13 cellular contexts compared by ENCODE assay signal in genomic region chr12:96495841-96496545, GRCh38. TPM values are rescaled to one million over a fixed set of nuclear protein-coding genes. Genes with fewer than 3 reads are reported as not detected.
DNase-seq lines count a peak whose midpoint lies in the region; ATAC-seq, FAIRE-seq and TF ChIP-seq lines count a peak whose summit lies in the region.
"Had no signal": no experiment of that assay in that cellular context is flagged by ENCODE, and none has a peak within 500 bp of the region (broad histone marks: within the 10 kb centered on the region; RNA-seq: fewer than 3 reads in every experiment).

No MANE protein-coding gene starts in this region.

- no peak overlapping the region for H3K4me3 Mint-ChIP-seq in activated T-helper 1 cell treated with anti-CD3 and anti-CD28 coated beads, Interleukin-12 subunit alpha, Interleukin-12 subunit beta, Interleukin-2, Interleukin-4 antibody, amounts not matched to agents 30 ng/mL and 10 ng/mL and 1 ng/mL, durations not matched to agents 14 hours and 24 hours and 36 hours
- H3K4me3 Mint-ChIP-seq in chondrocyte (ENCODE audit: unreplicated experiment): no peak overlapping the region
- H3K4me3 Mint-ChIP-seq: activated T-cell treated with anti-CD3 and anti-CD28 coated beads, Interleukin-2, amount 50 U/mL, for 72 hours; mesothelial cell of epicardium had no signal

- intact Hi-C loops in activated T-helper 1 cell treated with anti-CD3 and anti-CD28 coated beads, Interleukin-12 subunit alpha, Interleukin-12 subunit beta, Interleukin-2, Interleukin-4 antibody, amounts not matched to agents 30 ng/mL and 10 ng/mL and 1 ng/mL, durations not matched to agents 14 hours and 24 hours and 36 hours (cut with micrococcal nuclease): no loop called here

- H3K36me3 Mint-ChIP-seq in activated T-helper 1 cell treated with anti-CD3 and anti-CD28 coated beads, Interleukin-12 subunit alpha, Interleukin-12 subunit beta, Interleukin-2, Interleukin-4 antibody, amounts not matched to agents 30 ng/mL and 10 ng/mL and 1 ng/mL, durations not matched to agents 14 hours and 24 hours and 36 hours (ENCODE audit: low read depth): peaks cover 6% of the 10 kb centered on the region
- H3K36me3 Mint-ChIP-seq in chondrocyte (ENCODE audit: low read depth): no peaks in the 10 kb centered on the region
- H3K36me3 Mint-ChIP-seq: mesothelial cell of epicardium had no signal

- H3K4me1 Mint-ChIP-seq in activated T-helper 1 cell treated with anti-CD3 and anti-CD28 coated beads, Interleukin-12 subunit alpha, Interleukin-12 subunit beta, Interleukin-2, Interleukin-4 antibody, amounts not matched to agents 30 ng/mL and 10 ng/mL and 1 ng/mL, durations not matched to agents 14 hours and 24 hours and 36 hours (ENCODE audit: low read depth): peaks cover 32% of the 10 kb centered on the region
- H3K4me1 Mint-ChIP-seq in chondrocyte (ENCODE audit: low read depth): peaks cover 6% of the 10 kb centered on the region

- peak; percentile 59 for ATAC-seq in GM18511 (IDR thresholded peaks at IDR 0.05; ENCODE audit: unreplicated experiment)
- ATAC-seq in GM21390 (IDR thresholded peaks at IDR 0.05; ENCODE audit: unreplicated experiment): peak; percentile 49
- ATAC-seq in HG03354 (IDR thresholded peaks at IDR 0.05; ENCODE audit: poor library complexity, severe bottlenecking, unreplicated experiment): peak; percentile 71
- ATAC-seq in left lobe of liver: peak; percentile 29
- ATAC-seq: activated T-cell treated with anti-CD3 and anti-CD28 coated beads, Interleukin-2, amount 50 U/mL, for 72 hours; SK-N-SH treated with all-trans-retinoic acid at 6 μM for 48 hours had no signal

- peaks cover 10% of the 10 kb centered on the region for H3K9me3 Mint-ChIP-seq in activated T-helper 1 cell treated with anti-CD3 and anti-CD28 coated beads, Interleukin-12 subunit alpha, Interleukin-12 subunit beta, Interleukin-2, Interleukin-4 antibody, amounts not matched to agents 30 ng/mL and 10 ng/mL and 1 ng/mL, durations not matched to agents 14 hours and 24 hours and 36 hours
- H3K9me3 Mint-ChIP-seq in chondrocyte (ENCODE audit: low read depth): no peaks in the 10 kb centered on the region
- H3K9me3 Mint-ChIP-seq: activated T-cell treated with anti-CD3 and anti-CD28 coated beads, Interleukin-2, amount 50 U/mL, for 72 hours had no signal

- DNase-seq in left lobe of liver (ENCODE audit: low spot score): no peak
- no peak for DNase-seq in activated T-helper 1 cell treated with anti-CD3 and anti-CD28 coated beads, Interleukin-12 subunit alpha, Interleukin-12 subunit beta, Interleukin-2, Interleukin-4 antibody, amounts not matched to agents 30 ng/mL and 10 ng/mL and 1 ng/mL, durations not matched to agents 14 hours and 24 hours and 36 hours (ENCODE audit: low spot score)
- DNase-seq in NCI-H226: no peak
- DNase-seq in frontal cortex (ENCODE audit: low spot score in 2 of 2): no peak
- no peak for DNase-seq in chondrocyte (ENCODE audit: low spot score)
- DNase-seq: activated T-cell treated with anti-CD3 and anti-CD28 coated beads, Interleukin-2, amount 50 U/mL, for 72 hours; MG63 had no signal

- H3K27me3 Mint-ChIP-seq in activated T-helper 1 cell treated with anti-CD3 and anti-CD28 coated beads, Interleukin-12 subunit alpha, Interleukin-12 subunit beta, Interleukin-2, Interleukin-4 antibody, amounts not matched to agents 30 ng/mL and 10 ng/mL and 1 ng/mL, durations not matched to agents 14 hours and 24 hours and 36 hours (ENCODE audit: insufficient read depth): peaks cover 3% of the 10 kb centered on the region
- no peaks in the 10 kb centered on the region for H3K27me3 Mint-ChIP-seq in chondrocyte (ENCODE audit: low read depth)

- TF ChIP-seq CTCF in chondrocyte (IDR thresholded peaks at IDR 0.05): no peak

- no peak overlapping the region for H3K27ac Mint-ChIP-seq in activated T-helper 1 cell treated with anti-CD3 and anti-CD28 coated beads, Interleukin-12 subunit alpha, Interleukin-12 subunit beta, Interleukin-2, Interleukin-4 antibody, amounts not matched to agents 30 ng/mL and 10 ng/mL and 1 ng/mL, durations not matched to agents 14 hours and 24 hours and 36 hours
- H3K27ac Mint-ChIP-seq in chondrocyte (ENCODE audit: unreplicated experiment): no peak overlapping the region
- H3K27ac Mint-ChIP-seq: activated T-cell treated with anti-CD3 and anti-CD28 coated beads, Interleukin-2, amount 50 U/mL, for 72 hours; mesothelial cell of epicardium had no signal

- FAIRE-seq in frontal cortex (lab: Jason Lieb, UNC): no peak
- FAIRE-seq: astrocyte had no signal

RNA-seq across cellular contexts. Expression of gene CFAP54, which starts 6.6 kb away (rescaled TPM):
- 0.13 TPM for total RNA-seq in left lobe of liver
- total RNA-seq in activated T-helper 1 cell treated with anti-CD3 and anti-CD28 coated beads, Interleukin-12 subunit alpha, Interleukin-12 subunit beta, Interleukin-2, Interleukin-4 antibody, amounts not matched to agents 30 ng/mL and 10 ng/mL and 1 ng/mL, durations not matched to agents 14 hours and 24 hours and 36 hours: 0.17 and 0.34 TPM in 2 replicates
- 5.3 TPM for total RNA-seq in frontal cortex
- 0.15 to 1.1 TPM (median 0.44 TPM) in 3 replicates for total RNA-seq in chondrocyte
